9 cellular contexts compared by ENCODE assay signal in genomic region chr21:43778469-43779335, GRCh38. TPM values are rescaled to one million over a fixed set of nuclear protein-coding genes. Genes with fewer than 3 reads are reported as not detected.
DNase-seq lines count a peak whose midpoint lies in the region; ATAC-seq and TF ChIP-seq lines count a peak whose summit lies in the region.
"Had no signal": no experiment of that assay in that cellular context is flagged by ENCODE, and none has a peak within 500 bp of the region (broad histone marks: within the 10 kb centered on the region; RNA-seq: fewer than 3 reads in every experiment).

No MANE protein-coding gene starts in this region.

- no peaks in the 10 kb centered on the region for H3K27me3 Mint-ChIP-seq in CD4-positive, alpha-beta memory T cell
- H3K27me3 Mint-ChIP-seq in IgD-negative memory B cell = peaks cover 1% of the 10 kb centered on the region
- H3K27me3 Mint-ChIP-seq in activated CD8-positive, alpha-beta T cell treated with anti-CD3 and anti-CD28 coated beads for 36 hours = no peaks in the 10 kb centered on the region

- no peaks in the 10 kb centered on the region for H3K9me3 Mint-ChIP-seq in CD4-positive, alpha-beta memory T cell
- no peaks in the 10 kb centered on the region for H3K9me3 Mint-ChIP-seq in IgD-negative memory B cell
- no peaks in the 10 kb centered on the region for H3K9me3 Mint-ChIP-seq in activated CD8-positive, alpha-beta T cell treated with anti-CD3 and anti-CD28 coated beads for 36 hours

- H3K27ac Mint-ChIP-seq in CD4-positive, alpha-beta memory T cell = peak overlapping the region; percentile 69 to 92 (median 79)
- peak overlapping the region in 1 of 3 donors; percentile 43 for H3K27ac Mint-ChIP-seq in IgD-negative memory B cell
- peak overlapping the region; percentile 73 for H3K27ac Mint-ChIP-seq in activated CD8-positive, alpha-beta T cell treated with anti-CD3 and anti-CD28 coated beads for 36 hours

- no peak overlapping the region for H3K18ac ChIP-seq in mesendoderm (ENCODE audit: low read length)

- H3K9me3 ChIP-seq in CD4-positive, alpha-beta memory T cell (ENCODE audit: control insufficient read depth in 1 of 2, low read length in 2 of 2) = no peaks in the 10 kb centered on the region
- H3K9me3 ChIP-seq in body of pancreas (no peaks in the 10 kb centered on the region), aorta (ENCODE audit: control insufficient read depth, low read length) (no peaks in the 10 kb centered on the region)
- H3K9me3 ChIP-seq: SJCRH30 had no signal

- no peak overlapping the region for H2BK5ac ChIP-seq in mesendoderm (ENCODE audit: low read length)

- no peak for TF ChIP-seq CTCF in activated CD8-positive, alpha-beta T cell treated with anti-CD3 and anti-CD28 coated beads for 36 hours (IDR thresholded peaks at IDR 0.05)
- no peak for TF ChIP-seq CTCF in body of pancreas (IDR thresholded peaks at IDR 0.05)

- H3K36me3 ChIP-seq in CD4-positive, alpha-beta memory T cell (ENCODE audit: insufficient read depth, low read length) = peaks cover 7% of the 10 kb centered on the region
- H3K36me3 ChIP-seq in mesendoderm (ENCODE audit: control insufficient read depth, insufficient read depth, low read length) = no peaks in the 10 kb centered on the region
- peaks cover 0 to under 1% of the 10 kb centered on the region in 2 donors for H3K36me3 ChIP-seq in body of pancreas (replicated peaks in 1 of 2; ENCODE audit: insufficient read depth in 1 of 2, low read depth in 2 of 2)
- H3K36me3 ChIP-seq in aorta (ENCODE audit: control insufficient read depth in 1 of 2, insufficient read depth in 2 of 2, low read length in 1 of 2) = no peaks in the 10 kb centered on the region

- H3K4me3 Mint-ChIP-seq in CD4-positive, alpha-beta memory T cell = peak overlapping the region; percentile 67 to 84 (median 73)
- H3K4me3 Mint-ChIP-seq in IgD-negative memory B cell = peak overlapping the region; percentile 10 to 85 (median 59)
- peak overlapping the region; percentile 37 for H3K4me3 Mint-ChIP-seq in activated CD8-positive, alpha-beta T cell treated with anti-CD3 and anti-CD28 coated beads for 36 hours

- H4K5ac ChIP-seq in mesendoderm (ENCODE audit: low read length) = no peak overlapping the region

- intact Hi-C loops in CD4-positive, alpha-beta memory T cell (cut with micrococcal nuclease) = loop anchor here (5.0 kb wide), 1 partner anchor 61 kb away; the partner anchor contains the start of gene PDXK
- intact Hi-C loops in activated CD8-positive, alpha-beta T cell treated with anti-CD3 and anti-CD28 coated beads for 36 hours (cut with micrococcal nuclease) = no loop called here
- intact Hi-C loops in body of pancreas (cut with DNase I) = no loop called here
- intact Hi-C loops in aorta (cut with DNase I) = loop anchor here (10.0 kb wide), 2 partner anchors 54 to 94 kb away; no protein-coding TSS in a partner anchor

- TF ChIP-seq POLR2A in body of pancreas (IDR thresholded peaks at IDR 0.05) = no peak

- peak in 1 of 5 donors; percentile 5 for DNase-seq in CD4-positive, alpha-beta memory T cell
- DNase-seq in activated CD8-positive, alpha-beta T cell treated with anti-CD3 and anti-CD28 coated beads for 36 hours = peak; percentile 30
- DNase-seq in mesendoderm (peak; percentile 31), body of pancreas (no peak), aorta (no peak)
- DNase-seq in effector CD4-positive, alpha-beta T cell = no peak

- peaks cover 8% of the 10 kb centered on the region for H3K79me1 ChIP-seq in mesendoderm (ENCODE audit: low read length)

- POLR2A ChIA-PET in CD4-positive, alpha-beta memory T cell (lab: Charles Lee; ENCODE audit: partially characterized antibody) = no interaction called here
- POLR2A ChIA-PET in activated CD8-positive, alpha-beta T cell treated with anti-CD3 and anti-CD28 coated beads for 36 hours (lab: Charles Lee) = interaction anchor here (0.9 to 1.3 kb wide), 2 partner anchors 10 to 12 kb away, joined by 3 to 4 read pairs; no protein-coding TSS in a partner anchor

- WGBS in mesendoderm (ENCODE audit: extremely low coverage, insufficient coverage, low lambda C conversion rate) = no CpG with 5 or more reads among the region's 20 CpGs
- WGBS in body of pancreas, 2 donors = 62 to 64% methylated on average over 20 of the region's 20 CpGs
- WGBS in aorta, 2 donors = 65 to 70% methylated on average over 20 of the region's 20 CpGs

- no peak overlapping the region for H3K4me3 ChIP-seq in CD4-positive, alpha-beta memory T cell (ENCODE audit: low read length in 2 of 2)
- H3K4me3 ChIP-seq in mesendoderm (ENCODE audit: low read length) (no peak overlapping the region), body of pancreas (no peak overlapping the region), aorta (ENCODE audit: low read length in 2 of 2) (no peak overlapping the region)
- H3K4me3 ChIP-seq: SJCRH30 had no signal

- H3K27ac ChIP-seq in CD4-positive, alpha-beta memory T cell (ENCODE audit: low read depth, low read length) = no peak overlapping the region
- H3K27ac ChIP-seq in mesendoderm (ENCODE audit: low read depth, low read length) = no peak overlapping the region
- no peak overlapping the region for H3K27ac ChIP-seq in body of pancreas
- H3K27ac ChIP-seq in aorta (ENCODE audit: low read depth in 1 of 2, low read length in 2 of 2) = no peak overlapping the region
- H3K27ac ChIP-seq: SJCRH30 had no signal

- H3K4me2 ChIP-seq in mesendoderm (ENCODE audit: low read length) = no peak overlapping the region

- H4K8ac ChIP-seq in mesendoderm (ENCODE audit: low read depth, low read length) = no peak overlapping the region

- ATAC-seq in activated CD8-positive, alpha-beta T cell treated with anti-CD3 and anti-CD28 coated beads for 36 hours = peak; percentile 26
- no peak for ATAC-seq in HG03460 (IDR thresholded peaks at IDR 0.05; ENCODE audit: unreplicated experiment)
- no peak for ATAC-seq in body of pancreas
- no peak for ATAC-seq in aorta (ENCODE audit: low FRiP score)

- H3K4me1 ChIP-seq in CD4-positive, alpha-beta memory T cell (ENCODE audit: insufficient read depth, low read length) = peaks cover 31% of the 10 kb centered on the region
- H3K4me1 ChIP-seq in mesendoderm (ENCODE audit: control insufficient read depth, low read depth, low read length) (no peaks in the 10 kb centered on the region), body of pancreas (peaks cover 12% of the 10 kb centered on the region), aorta (ENCODE audit: control insufficient read depth in 1 of 2, insufficient read depth in 2 of 2, low read length in 2 of 2) (no peaks in the 10 kb centered on the region)
- H3K4me1 ChIP-seq: SJCRH30 had no signal

- H2AK5ac ChIP-seq in mesendoderm (ENCODE audit: low read length) = no peak overlapping the region

- peaks cover 5 to 15% of the 10 kb centered on the region in 2 donors for H3K36me3 Mint-ChIP-seq in CD4-positive, alpha-beta memory T cell
- no peaks in the 10 kb centered on the region for H3K36me3 Mint-ChIP-seq in IgD-negative memory B cell
- H3K36me3 Mint-ChIP-seq in activated CD8-positive, alpha-beta T cell treated with anti-CD3 and anti-CD28 coated beads for 36 hours (ENCODE audit: low read depth) = peaks cover 7% of the 10 kb centered on the region

- no peak overlapping the region for H3K23ac ChIP-seq in mesendoderm (ENCODE audit: low read length)

- CTCF ChIA-PET in CD4-positive, alpha-beta memory T cell (lab: Charles Lee; ENCODE audit: partially characterized antibody) = interaction anchor here (1.5 kb wide), 1 partner anchor 11 kb away, joined by 9 read pairs; the partner anchor contains the start of gene RRP1
- CTCF ChIA-PET in activated CD8-positive, alpha-beta T cell treated with anti-CD3 and anti-CD28 coated beads for 36 hours (lab: Charles Lee) = interaction anchor here (0.8 kb wide), 1 partner anchor 11 kb away, joined by 3 read pairs; the partner anchor contains the start of gene RRP1

- no peak overlapping the region for H2BK15ac ChIP-seq in mesendoderm (replicated peaks; ENCODE audit: low read depth)

- H3K79me2 ChIP-seq in mesendoderm (ENCODE audit: control insufficient read depth, insufficient read depth, low read length) = peaks cover 10% of the 10 kb centered on the region

- H3K9ac ChIP-seq in mesendoderm (ENCODE audit: low read length) = no peak overlapping the region

- no peak overlapping the region for H2BK120ac ChIP-seq in mesendoderm (ENCODE audit: low read depth, low read length)

- no peaks in the 10 kb centered on the region for H3K27me3 ChIP-seq in CD4-positive, alpha-beta memory T cell (ENCODE audit: insufficient read depth, low read length)
- H3K27me3 ChIP-seq in mesendoderm (ENCODE audit: insufficient read depth, low read length, poor library complexity) (no peaks in the 10 kb centered on the region), body of pancreas (no peaks in the 10 kb centered on the region), aorta (ENCODE audit: control insufficient read depth in 1 of 2, insufficient read depth in 2 of 2, low read length in 1 of 2) (no peaks in the 10 kb centered on the region)
- H3K27me3 ChIP-seq: SJCRH30 had no signal

- no peak overlapping the region for H3K56ac ChIP-seq in mesendoderm (ENCODE audit: low read length)

- H3K4me1 Mint-ChIP-seq in CD4-positive, alpha-beta memory T cell = peaks cover 20 to 41% (median 31%) of the 10 kb centered on the region in 4 donors
- H3K4me1 Mint-ChIP-seq in IgD-negative memory B cell = peaks cover 6 to 24% (median 13%) of the 10 kb centered on the region in 3 donors
- H3K4me1 Mint-ChIP-seq in activated CD8-positive, alpha-beta T cell treated with anti-CD3 and anti-CD28 coated beads for 36 hours (ENCODE audit: low read depth) = peaks cover 49% of the 10 kb centered on the region

- no peak overlapping the region for H3K4ac ChIP-seq in mesendoderm (ENCODE audit: low read depth, low read length)

RNA-seq across cellular contexts. Expression of gene CSTB, which starts 2.6 kb away (rescaled TPM):
- total RNA-seq in CD4-positive, alpha-beta memory T cell = 10 to 100 TPM; 46.0 to 48.8 TPM
- polyA plus RNA-seq in CD4-positive, alpha-beta memory T cell = 10 to 100 TPM; 68.4 to 97.0 TPM
- polyA plus RNA-seq in IgD-negative memory B cell = 66.2 TPM
- 10 to 100 TPM; 18.6 to 20.7 TPM for total RNA-seq in activated CD8-positive, alpha-beta T cell treated with anti-CD3 and anti-CD28 coated beads for 36 hours
- polyA plus RNA-seq in mesendoderm (2013, experiment 1 of 2) = 115 TPM
- 116 TPM for polyA plus RNA-seq in mesendoderm (2013, experiment 2 of 2)
- 10 to 100 TPM in 1 of 2 donors, 1 to 10 TPM in 1; 8.6 to 11.9 TPM for total RNA-seq in body of pancreas
- total RNA-seq in aorta = 10 to 100 TPM; 30.3 to 44.3 TPM
- 10 to 100 TPM; 44.6 to 71.6 TPM for polyA plus RNA-seq in aorta

RNA-seq across cellular contexts. Expression of gene RRP1, which starts 10.7 kb away (rescaled TPM):
- total RNA-seq in CD4-positive, alpha-beta memory T cell = 10 to 100 TPM; 25.4 to 27.7 TPM
- polyA plus RNA-seq in CD4-positive, alpha-beta memory T cell = 10 to 100 TPM; 13.5 to 22.2 TPM
- polyA plus RNA-seq in IgD-negative memory B cell = 18.2 TPM
- 10 to 100 TPM; 61.1 to 62.9 TPM for total RNA-seq in activated CD8-positive, alpha-beta T cell treated with anti-CD3 and anti-CD28 coated beads for 36 hours
- 44.4 TPM for polyA plus RNA-seq in mesendoderm (2013, experiment 1 of 2)
- 46.8 TPM for polyA plus RNA-seq in mesendoderm (2013, experiment 2 of 2)
- total RNA-seq in body of pancreas = 10 to 100 TPM in 1 of 2 donors, 1 to 10 TPM in 1; 9.9 to 27.7 TPM
- total RNA-seq in aorta = 10 to 100 TPM; 17.5 to 18.1 TPM
- 10 to 100 TPM in 1 of 2 donors, 1 to 10 TPM in 1; 4.4 to 17.9 TPM for polyA plus RNA-seq in aorta

RNA-seq across cellular contexts. Expression of gene PDXK, which starts 59.8 kb away (rescaled TPM):
- 10 to 100 TPM; 90.8 to 94.3 TPM for total RNA-seq in CD4-positive, alpha-beta memory T cell
- polyA plus RNA-seq in CD4-positive, alpha-beta memory T cell = 10 to 100 TPM; 37.5 to 64.1 TPM
- polyA plus RNA-seq in IgD-negative memory B cell (35.5 TPM), aorta (10 to 100 TPM; 25.8 to 38.2 TPM)
- total RNA-seq in activated CD8-positive, alpha-beta T cell treated with anti-CD3 and anti-CD28 coated beads for 36 hours = 100 to 1,000 TPM; 118 to 122 TPM
- 29.9 TPM for polyA plus RNA-seq in mesendoderm (2013, experiment 1 of 2)
- 29.8 TPM for polyA plus RNA-seq in mesendoderm (2013, experiment 2 of 2)
- total RNA-seq in body of pancreas (10 to 100 TPM; 33.7 to 68.9 TPM), aorta (10 to 100 TPM; 90.7 to 94.4 TPM)

Comparison
In these comparisons a context has a peak if more than half of its experiments do, and no peak if none do; other contexts are left out.
1. DNase-seq: peak in activated CD8-positive, alpha-beta T cell treated with anti-CD3 and anti-CD28 coated beads for 36 hours (single experiment) and mesendoderm (single experiment); none in effector CD4-positive, alpha-beta T cell (single experiment), body of pancreas (0 of 4) and aorta (0 of 2).
2. intact Hi-C loops: an anchor here in CD4-positive, alpha-beta memory T cell (5.0 kb wide) and aorta (10.0 kb wide); none called in activated CD8-positive, alpha-beta T cell treated with anti-CD3 and anti-CD28 coated beads for 36 hours and body of pancreas.
3. Peak in every context shown above with its lines, with median percentiles within 50 percentile points of each other: H3K4me3 Mint-ChIP-seq.